Comparison of ENCODE assay signal across 22 cellular contexts in genomic region chr2:142038826-142039225, GRCh38.
"Had no signal": no experiment of that assay in that cellular context is flagged by ENCODE, and none has a peak within 500 bp of the region (broad histone marks: within the 10 kb centered on the region; RNA-seq: fewer than 3 reads in every experiment).

No MANE protein-coding gene starts in this region.

- H3K27me3 Mint-ChIP-seq: activated naive CD8-positive, alpha-beta T cell; dendritic cell treated with granulocyte-macrophage colony-stimulating factor and Interleukin-4, amounts not matched to agents 40 ng/mL and 50 ng/mL, for 4 days had no signal

- H3K4me3 ChIP-seq: esophagus squamous epithelium, left ventricle myocardium inferior, lung, skin epidermis, testis, transverse colon had no signal

- DNase-seq: activated CD4-positive, alpha-beta T cell treated with anti-CD3 and anti-CD28 coated beads for 48 hours; activated CD4-positive, alpha-beta T cell treated with anti-CD3 and anti-CD28 coated beads, Interleukin-2, amount 50 U/mL, for 48 hours; activated CD8-positive, alpha-beta memory T cell treated with anti-CD3 and anti-CD28 coated beads for 24 hours; activated effector memory CD4-positive, alpha-beta T cell treated with Interleukin-2 at 50 U/mL for 16 hours; activated naive CD4-positive, alpha-beta T cell treated with Interleukin-2 at 50 U/mL for 16 hours; aorta; central memory CD4-positive, alpha-beta T cell; esophagus squamous epithelium; left ventricle myocardium inferior; stimulated activated CD4-positive, alpha-beta T cell treated with anti-CD3 and anti-CD28 coated beads, Interleukin-12 subunit alpha, Interleukin-12 subunit beta, amount 100 ng/mL, for 4 hours; stimulated activated CD4-positive, alpha-beta T cell treated with anti-CD3 and anti-CD28 coated beads, Interleukin-4, amount 100 ng/mL, for 1 hour; stimulated activated naive CD8-positive, alpha-beta T cell treated with anti-CD3 and anti-CD28 coated beads, Interleukin-15, Interleukin-2, amounts not matched to agents 100 U/mL and 50 U/mL, for 24 hours; T-helper 1 cell; testis; transverse colon had no signal

- H3K9me3 Mint-ChIP-seq: dendritic cell treated with granulocyte-macrophage colony-stimulating factor and Interleukin-4, amounts not matched to agents 40 ng/mL and 50 ng/mL, for 4 days; nephron; T-helper 2 cell treated with Interferon-gamma antibody and Interleukin-4, amounts not matched to agents 5 μg/mL and 100 μg/mL, for 36 hours had no signal

- H3K27ac Mint-ChIP-seq: activated naive CD8-positive, alpha-beta T cell; dendritic cell treated with granulocyte-macrophage colony-stimulating factor and Interleukin-4, amounts not matched to agents 40 ng/mL and 50 ng/mL, for 4 days; nephron; T-helper 2 cell treated with Interferon-gamma antibody and Interleukin-4, amounts not matched to agents 5 μg/mL and 100 μg/mL, for 36 hours had no signal

- ATAC-seq: sciatic nerve; stimulated activated naive CD8-positive, alpha-beta T cell treated with anti-CD3 and anti-CD28 coated beads, Interleukin-15, Interleukin-2, amounts not matched to agents 100 U/mL and 50 U/mL, for 24 hours had no signal

- H3K4me3 Mint-ChIP-seq: activated naive CD8-positive, alpha-beta T cell; dendritic cell treated with granulocyte-macrophage colony-stimulating factor and Interleukin-4, amounts not matched to agents 40 ng/mL and 50 ng/mL, for 4 days; nephron; T-helper 2 cell treated with Interferon-gamma antibody and Interleukin-4, amounts not matched to agents 5 μg/mL and 100 μg/mL, for 36 hours had no signal

- H3K36me3 Mint-ChIP-seq: activated naive CD8-positive, alpha-beta T cell had no signal

- H3K4me1 Mint-ChIP-seq: nephron had no signal
